Comparison of ENCODE assay signal across 11 cellular contexts in the genomic region with DNA sequence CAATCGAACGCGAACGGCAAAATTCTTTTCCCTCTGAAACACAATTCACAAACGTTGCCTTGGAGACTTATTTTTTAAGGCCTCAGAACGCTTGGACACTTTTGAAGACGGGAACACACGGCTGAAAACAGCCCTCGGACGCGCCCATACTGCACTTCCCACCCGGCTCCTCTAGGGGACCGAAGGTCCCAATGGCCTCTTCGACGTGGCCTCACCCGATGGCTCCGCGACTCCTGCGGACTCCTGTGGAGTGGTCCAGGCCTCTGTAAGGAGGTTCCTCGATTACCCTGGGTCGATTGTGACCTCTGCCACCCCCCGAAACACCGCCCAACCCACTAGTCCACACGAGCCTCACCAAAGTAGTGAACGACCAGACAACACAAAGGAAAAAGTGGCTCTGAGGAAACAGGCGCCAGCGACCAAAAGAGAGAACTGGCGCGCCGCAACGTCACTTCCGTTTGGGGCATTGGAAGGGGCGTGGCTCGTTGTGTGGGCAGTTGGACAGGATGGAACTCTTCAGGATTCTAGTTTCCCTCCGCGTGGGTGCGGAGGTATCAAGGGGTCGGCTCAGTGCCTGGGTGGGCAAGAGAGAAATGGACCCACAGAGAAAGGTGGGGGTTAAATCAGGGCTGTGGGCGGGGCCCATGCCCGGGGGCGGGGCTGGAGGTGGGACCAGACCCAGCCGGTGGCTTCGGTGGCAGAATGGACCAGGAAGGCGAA. TPM values are rescaled to one million over a fixed set of nuclear protein-coding genes. Genes with fewer than 3 reads are reported as not detected.
DNase-seq lines count a peak whose midpoint lies in the region; ATAC-seq and TF ChIP-seq lines count a peak whose summit lies in the region.
"Had no signal": no experiment of that assay in that cellular context is flagged by ENCODE, and none has a peak within 500 bp of the region (broad histone marks: within the 10 kb centered on the region; RNA-seq: fewer than 3 reads in every experiment).

Gene ZNF560, minus strand, starts transcription at position 434 of the 720 bp plus-strand sequence. CDS start 23,303 bp downstream, outside the sequence.

- ATAC-seq in lower lobe of right lung (no peak), GM18502 (IDR thresholded peaks at IDR 0.05; ENCODE audit: poor library complexity, unreplicated experiment) (no peak), HG02678 (IDR thresholded peaks at IDR 0.05; ENCODE audit: unreplicated experiment) (no peak)

- H3K9me3 ChIP-seq in lower lobe of right lung, result peaks cover 58% of the 10 kb centered on the region

- no peaks in the 10 kb centered on the region for H3K4me1 ChIP-seq in lower lobe of right lung

- peaks cover 7% of the 10 kb centered on the region for H3K4me1 Mint-ChIP-seq in activated naive CD8-positive, alpha-beta T cell treated with anti-CD3 and anti-CD28 coated beads for 36 hours
- no peaks in the 10 kb centered on the region for H3K4me1 Mint-ChIP-seq in progenitor cell of endocrine pancreas (ENCODE audit: low read depth)

- peak within 1 kb of the TSS; percentile 71 for H3K4me3 Mint-ChIP-seq in activated naive CD8-positive, alpha-beta T cell treated with anti-CD3 and anti-CD28 coated beads for 36 hours
- H3K4me3 Mint-ChIP-seq in progenitor cell of endocrine pancreas (ENCODE audit: low read depth), result no peak within 1 kb of the TSS

- intact Hi-C loops in lower lobe of right lung (cut with DNase I), result no loop called here

- peaks cover 27% of the 10 kb centered on the region for H3K36me3 Mint-ChIP-seq in activated naive CD8-positive, alpha-beta T cell treated with anti-CD3 and anti-CD28 coated beads for 36 hours
- peaks cover 2% of the 10 kb centered on the region for H3K36me3 Mint-ChIP-seq in progenitor cell of endocrine pancreas (ENCODE audit: insufficient read depth)

- H3K27me3 Mint-ChIP-seq in activated naive CD8-positive, alpha-beta T cell treated with anti-CD3 and anti-CD28 coated beads for 36 hours, result peaks cover 33% of the 10 kb centered on the region
- no peaks in the 10 kb centered on the region for H3K27me3 Mint-ChIP-seq in progenitor cell of endocrine pancreas

- peak within 1 kb of the TSS; percentile 29 for H3K27ac Mint-ChIP-seq in activated naive CD8-positive, alpha-beta T cell treated with anti-CD3 and anti-CD28 coated beads for 36 hours
- no peak within 1 kb of the TSS for H3K27ac Mint-ChIP-seq in progenitor cell of endocrine pancreas

- H3K9me3 Mint-ChIP-seq in activated naive CD8-positive, alpha-beta T cell treated with anti-CD3 and anti-CD28 coated beads for 36 hours, result peaks cover 47% of the 10 kb centered on the region
- peaks cover 33% of the 10 kb centered on the region for H3K9me3 Mint-ChIP-seq in progenitor cell of endocrine pancreas (ENCODE audit: low read depth)

- H3K27me3 ChIP-seq in lower lobe of right lung (ENCODE audit: low read depth), result no peaks in the 10 kb centered on the region

- DNase-seq in Daoy (ENCODE audit: low read depth) (peak; percentile 79), HT1080 (ENCODE audit: low read depth) (peak; percentile 38), lower lobe of right lung (no peak), progenitor cell of endocrine pancreas (ENCODE audit: low spot score, unreplicated experiment) (no peak), NCI-H2196 (lab: John Stamatoyannopoulos, UW; ENCODE audit: unreplicated experiment) (no peak)
- peak; percentile 34 for DNase-seq in activated naive CD8-positive, alpha-beta T cell treated with anti-CD3 and anti-CD28 coated beads for 36 hours
- DNase-seq: hypothalamus; NK-92 treated with Interleukin-12 subunit alpha and Interleukin-12 subunit beta, amount 100 ng/mL, for 24 hours had no signal

- H3K36me3 ChIP-seq in lower lobe of right lung, result no peaks in the 10 kb centered on the region
- H3K36me3 ChIP-seq: thoracic aorta had no signal

- no peak within 1 kb of the TSS for H3K4me3 ChIP-seq in lower lobe of right lung
- H3K4me3 ChIP-seq: thoracic aorta had no signal

- TF ChIP-seq CTCF in lower lobe of right lung (IDR thresholded peaks at IDR 0.05) (peak; percentile 9), progenitor cell of endocrine pancreas (IDR thresholded peaks at IDR 0.05; ENCODE audit: unreplicated experiment) (no peak)

- no peak within 1 kb of the TSS for H3K27ac ChIP-seq in lower lobe of right lung
- H3K27ac ChIP-seq: thoracic aorta had no signal

RNA-seq across cellular contexts. Expression of gene ZNF560, which starts in this region (rescaled TPM):
- total RNA-seq in Daoy (2014; rRNA removed; shearing (Covaris generic)), result 4.6 and 5.5 TPM in 2 replicates
- total RNA-seq in HT1080 (2014; rRNA removed; shearing (Covaris generic)), result 0.47 and 0.94 TPM in 2 replicates
- 0.12 and 0.30 TPM in 2 replicates for polyA plus RNA-seq in HT1080 (2015; cell fraction: cytosol; rRNA removed)
- polyA plus RNA-seq in HT1080 (2015; cell fraction: nucleus; rRNA removed), result 0.46 and 1.2 TPM in 2 replicates
- under 1 TPM; 0.28 to 0.60 TPM for total RNA-seq in activated naive CD8-positive, alpha-beta T cell treated with anti-CD3 and anti-CD28 coated beads for 36 hours
- total RNA-seq in lower lobe of right lung, result 0.83 TPM
- total RNA-seq in progenitor cell of endocrine pancreas, result not detected in 2 replicates
- total RNA-seq: thoracic aorta had no signal

Comparison
In these comparisons a context has a peak if more than half of its experiments do, and no peak if none do; other contexts are left out.
1. Peak in DNase-seq in activated naive CD8-positive, alpha-beta T cell treated with anti-CD3 and anti-CD28 coated beads for 36 hours; RNA of the gene not detected or under 1 TPM.
2. DNase-seq: peak in Daoy (single experiment) and HT1080 (single experiment); none in lower lobe of right lung (single experiment), progenitor cell of endocrine pancreas (single experiment) and NCI-H2196 (single experiment).